1 cellular context compared by ENCODE assay signal in the genomic region with DNA sequence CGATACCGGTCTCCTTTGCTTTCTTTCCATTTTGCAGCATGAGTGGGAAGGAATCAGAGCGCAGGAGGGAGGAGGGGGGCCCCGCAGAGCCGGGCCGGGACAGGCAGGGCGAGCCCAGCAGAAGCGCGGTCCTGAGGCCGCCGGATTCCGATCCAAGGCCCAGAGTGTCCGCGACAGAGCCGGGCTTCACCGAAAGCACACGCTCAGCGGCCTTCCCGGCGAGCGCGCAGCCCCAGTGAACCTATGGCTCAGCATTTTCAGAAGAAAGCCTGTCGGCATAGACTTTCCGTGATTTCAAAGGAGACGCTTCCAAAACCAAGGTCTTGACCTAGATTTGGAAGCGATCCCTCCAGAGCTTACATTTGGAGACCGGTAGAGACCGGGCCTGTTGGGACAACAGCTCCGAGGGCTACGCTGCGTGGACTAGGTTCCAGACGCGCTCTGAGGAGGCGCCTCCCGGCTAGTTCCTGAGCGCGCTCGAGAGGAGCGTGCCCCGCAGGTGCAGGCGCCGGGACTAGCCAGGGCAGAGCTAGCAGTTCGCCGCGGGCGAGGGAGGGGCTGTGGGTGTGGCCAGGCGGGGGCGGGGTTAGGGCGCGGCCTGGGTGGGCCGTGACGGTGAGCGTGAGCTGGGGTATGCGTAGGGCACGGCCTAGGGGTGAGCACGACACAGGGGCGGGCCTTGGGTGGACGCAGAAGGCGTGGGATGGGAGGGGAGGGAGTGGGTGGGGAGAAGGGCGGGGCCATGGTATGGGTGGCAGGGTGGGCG.
TF ChIP-seq lines count a peak whose summit lies in the region.

No MANE protein-coding gene starts in this region.

TF ChIP-seq in GM12878, 131 proteins besides CTCF, POLR2A, EP300 and RAD21 (continued from another document):
- TF ChIP-seq, protein P1, sequence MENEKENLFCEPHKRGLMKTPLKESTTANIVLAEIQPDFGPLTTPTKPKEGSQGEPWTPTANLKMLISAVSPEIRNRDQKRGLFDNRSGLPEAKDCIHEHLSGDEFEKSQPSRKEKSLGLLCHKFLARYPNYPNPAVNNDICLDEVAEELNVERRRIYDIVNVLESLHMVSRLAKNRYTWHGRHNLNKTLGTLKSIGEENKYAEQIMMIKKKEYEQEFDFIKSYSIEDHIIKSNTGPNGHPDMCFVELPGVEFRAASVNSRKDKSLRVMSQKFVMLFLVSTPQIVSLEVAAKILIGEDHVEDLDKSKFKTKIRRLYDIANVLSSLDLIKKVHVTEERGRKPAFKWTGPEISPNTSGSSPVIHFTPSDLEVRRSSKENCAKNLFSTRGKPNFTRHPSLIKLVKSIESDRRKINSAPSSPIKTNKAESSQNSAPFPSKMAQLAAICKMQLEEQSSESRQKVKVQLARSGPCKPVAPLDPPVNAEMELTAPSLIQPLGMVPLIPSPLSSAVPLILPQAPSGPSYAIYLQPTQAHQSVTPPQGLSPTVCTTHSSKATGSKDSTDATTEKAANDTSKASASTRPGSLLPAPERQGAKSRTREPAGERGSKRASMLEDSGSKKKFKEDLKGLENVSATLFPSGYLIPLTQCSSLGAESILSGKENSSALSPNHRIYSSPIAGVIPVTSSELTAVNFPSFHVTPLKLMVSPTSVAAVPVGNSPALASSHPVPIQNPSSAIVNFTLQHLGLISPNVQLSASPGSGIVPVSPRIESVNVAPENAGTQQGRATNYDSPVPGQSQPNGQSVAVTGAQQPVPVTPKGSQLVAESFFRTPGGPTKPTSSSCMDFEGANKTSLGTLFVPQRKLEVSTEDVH (IDR thresholded peaks at IDR 0.05; ENCODE audit: low read depth, partially characterized antibody): no peak
- no peak for TF ChIP-seq MTA3 (IDR thresholded peaks at IDR 0.05; ENCODE audit: borderline replicate concordance, low read length)
- no peak for TF ChIP-seq WRNIP1 (IDR thresholded peaks at IDR 0.05; ENCODE audit: borderline replicate concordance, low read depth, low read length)
- TF ChIP-seq PML (IDR thresholded peaks at IDR 0.05; ENCODE audit: low read length): no peak
- no peak for TF ChIP-seq ASH2L (IDR thresholded peaks at IDR 0.05; ENCODE audit: borderline replicate concordance, low read depth)
- 0 out of 2 replicates have a peak, but pooled peaks have one; percentile 39 for TF ChIP-seq CREB1 (IDR thresholded peaks at IDR 0.05; ENCODE audit: low read depth)
- TF ChIP-seq NR2C2 (IDR thresholded peaks at IDR 0.05; ENCODE audit: borderline replicate concordance, control insufficient read depth, insufficient read length, low read depth): no peak
